ENCODE assay signal across 1 cellular context in genomic region chr21:45973475-45974072, GRCh38.
TF ChIP-seq lines count a peak whose summit lies in the region.

No MANE protein-coding gene starts in this region.

TF ChIP-seq in GM12878, 131 proteins besides CTCF, POLR2A, EP300 and RAD21 (continued from another document):
- TF ChIP-seq, protein P1, sequence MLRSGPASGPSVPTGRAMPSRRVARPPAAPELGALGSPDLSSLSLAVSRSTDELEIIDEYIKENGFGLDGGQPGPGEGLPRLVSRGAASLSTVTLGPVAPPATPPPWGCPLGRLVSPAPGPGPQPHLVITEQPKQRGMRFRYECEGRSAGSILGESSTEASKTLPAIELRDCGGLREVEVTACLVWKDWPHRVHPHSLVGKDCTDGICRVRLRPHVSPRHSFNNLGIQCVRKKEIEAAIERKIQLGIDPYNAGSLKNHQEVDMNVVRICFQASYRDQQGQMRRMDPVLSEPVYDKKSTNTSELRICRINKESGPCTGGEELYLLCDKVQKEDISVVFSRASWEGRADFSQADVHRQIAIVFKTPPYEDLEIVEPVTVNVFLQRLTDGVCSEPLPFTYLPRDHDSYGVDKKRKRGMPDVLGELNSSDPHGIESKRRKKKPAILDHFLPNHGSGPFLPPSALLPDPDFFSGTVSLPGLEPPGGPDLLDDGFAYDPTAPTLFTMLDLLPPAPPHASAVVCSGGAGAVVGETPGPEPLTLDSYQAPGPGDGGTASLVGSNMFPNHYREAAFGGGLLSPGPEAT (IDR thresholded peaks at IDR 0.05; ENCODE audit: low read depth) = peak; percentile 75
- TF ChIP-seq GABPA (IDR thresholded peaks at IDR 0.05; ENCODE audit: low read depth) (no peak), IKZF1 (conservative IDR thresholded peaks at IDR 0.05) (peak; percentile 56), MXI1 (IDR thresholded peaks at IDR 0.05; ENCODE audit: low read depth, low read length) (peak; percentile 45; the same call in 1 of the 2 replicates), RELA (IDR thresholded peaks at IDR 0.05; ENCODE audit: borderline replicate concordance, partially characterized antibody) (peak; percentile 74), NR2F1 (conservative IDR thresholded peaks at IDR 0.05) (0 out of 2 replicates have a peak, but pooled peaks have one; percentile 15)
